In the genomic region with DNA sequence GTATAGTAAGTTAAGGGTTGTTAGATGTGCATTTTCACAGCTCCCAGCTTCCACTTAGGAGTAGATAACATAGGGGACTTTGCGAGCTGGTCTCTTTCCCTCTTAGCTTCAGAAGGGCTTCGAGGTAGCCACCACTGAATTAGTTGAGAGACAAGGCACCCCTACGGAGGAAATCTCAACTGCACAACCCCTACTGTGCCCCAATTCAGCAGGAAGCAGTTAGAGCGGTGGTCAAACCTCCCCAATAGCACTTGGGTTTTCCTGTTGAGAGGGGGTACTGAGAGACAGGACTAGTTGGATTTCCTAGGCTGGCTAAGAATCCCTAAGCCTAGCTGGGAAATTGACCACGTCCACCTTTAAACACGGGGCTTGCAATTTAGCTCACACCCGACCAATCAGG, we compare ENCODE assay signal across 9 cellular contexts. TPM values are rescaled to one million over a fixed set of nuclear protein-coding genes. Genes with fewer than 3 reads are reported as not detected.
A peak's percentile ranks its signal among the peaks of the same experiment; 100 is the strongest.
DNase-seq lines count a peak whose midpoint lies in the region; ATAC-seq and TF ChIP-seq lines count a peak whose summit lies in the region.
"Had no signal": no experiment of that assay in that cellular context is flagged by ENCODE, and none has a peak within 500 bp of the region (broad histone marks: within the 10 kb centered on the region; RNA-seq: fewer than 3 reads in every experiment).

No MANE protein-coding gene starts in this region.

- peak overlapping the region; percentile 91 for H2AFZ ChIP-seq in DND-41 (ENCODE audit: low read depth, low read length)
- no peak overlapping the region for H2AFZ ChIP-seq in PC-3 (ENCODE audit: low read length)
- no peak overlapping the region for H2AFZ ChIP-seq in trophoblast cell (ENCODE audit: insufficient read depth, low read length, poor library complexity)

- no peak overlapping the region for H3K14ac ChIP-seq in trophoblast cell (ENCODE audit: low read length)

- TF ChIP-seq POLR2A in lower leg skin (IDR thresholded peaks at IDR 0.05) = no peak

- H3K9ac ChIP-seq in DND-41 (ENCODE audit: low read depth, low read length) (peak overlapping the region; percentile 92), PC-3 (ENCODE audit: low read length) (peak overlapping the region; percentile 100), trophoblast cell (ENCODE audit: low read length) (no peak overlapping the region)

- no peaks in the 10 kb centered on the region for H3F3A ChIP-seq in PC-3 (ENCODE audit: low read length, unreplicated experiment)

- H3K4me1 ChIP-seq in DND-41 (ENCODE audit: insufficient read depth, low read length) (peaks cover 49% of the 10 kb centered on the region), PC-3 (ENCODE audit: insufficient read depth, low read length) (peaks cover 52% of the 10 kb centered on the region), trophoblast cell (ENCODE audit: control insufficient read depth in 1 of 2, insufficient read depth in 2 of 2, low read length in 2 of 2) (peaks cover 8 to 15% of the 10 kb centered on the region in 2 experiments)

- H3K36me3 ChIP-seq in DND-41 (ENCODE audit: insufficient read depth, low read length) = no peaks in the 10 kb centered on the region; the same call in 1 of the 2 replicates
- H3K36me3 ChIP-seq in PC-3 (ENCODE audit: low read depth, low read length) = no peaks in the 10 kb centered on the region
- no peaks in the 10 kb centered on the region for H3K36me3 ChIP-seq in trophoblast cell (ENCODE audit: control insufficient read depth in 1 of 2, insufficient read depth in 2 of 2, low read length in 2 of 2)

- no peak overlapping the region for H4K12ac ChIP-seq in trophoblast cell (ENCODE audit: low read depth, low read length)

- no peaks in the 10 kb centered on the region for H3K27me3 ChIP-seq in DND-41 (ENCODE audit: insufficient read depth, low read length, poor library complexity)
- H3K27me3 ChIP-seq in PC-3 (ENCODE audit: low read length) = no peaks in the 10 kb centered on the region
- H3K27me3 ChIP-seq in trophoblast cell (ENCODE audit: insufficient read depth, low read length) = no peaks in the 10 kb centered on the region

- H2BK5ac ChIP-seq in trophoblast cell (ENCODE audit: low read depth, low read length, poor library complexity) = no peak overlapping the region

- H2BK12ac ChIP-seq in trophoblast cell (ENCODE audit: low read length) = no peak overlapping the region

- H3K27ac ChIP-seq in DND-41 (ENCODE audit: low read length) (no peak overlapping the region), PC-3 (ENCODE audit: low read length) (0 out of 2 replicates have a peak overlapping the region, but pooled peaks have one; percentile 90), trophoblast cell (ENCODE audit: low read depth, low read length) (no peak overlapping the region)

- no TSS peak for BruUV-seq in PC-3 (replicated peaks; lab: Mats Ljungman, UMichigan)

- no peak overlapping the region for H3K23ac ChIP-seq in trophoblast cell (ENCODE audit: low read length)

- no peak for ATAC-seq in DND-41 (ENCODE audit: insufficient read depth, low read depth)
- ATAC-seq in PC-3 = no peak
- ATAC-seq in HG02938 (IDR thresholded peaks at IDR 0.05; ENCODE audit: unreplicated experiment) = no peak

- peaks cover 13% of the 10 kb centered on the region for H3K79me1 ChIP-seq in trophoblast cell (ENCODE audit: low read length)

- no peak overlapping the region for H4K8ac ChIP-seq in trophoblast cell (ENCODE audit: low read depth, low read length)

- no peak overlapping the region for H3K18ac ChIP-seq in trophoblast cell (ENCODE audit: low read length)

- no peaks in the 10 kb centered on the region for H3K9me3 ChIP-seq in DND-41 (ENCODE audit: insufficient read depth, low read length, severe bottlenecking)
- no peaks in the 10 kb centered on the region for H3K9me3 ChIP-seq in PC-3 (ENCODE audit: low read length)
- H3K9me3 ChIP-seq in trophoblast cell (ENCODE audit: insufficient read depth, low read depth, low read length) = no peaks in the 10 kb centered on the region

- TF ChIP-seq CTCF in DND-41 (IDR thresholded peaks at IDR 0.05; ENCODE audit: borderline replicate concordance, extremely low read depth, low read length, poor library complexity, severe bottlenecking) (no peak), PC-3 (conservative IDR thresholded peaks at IDR 0.05; ENCODE audit: low read depth, low read length) (no peak), epithelial cell of proximal tubule (conservative IDR thresholded peaks at IDR 0.05; ENCODE audit: low read depth, low read length) (no peak), lower leg skin (IDR thresholded peaks at IDR 0.05) (no peak)

- intact Hi-C loops in PC-3 (cut with micrococcal nuclease) (loop anchor here (5.0 kb wide), 1 partner anchor 949 kb away; no protein-coding TSS in a partner anchor), lower leg skin (cut with DNase I; ENCODE audit: low total_unique reads) (no loop called here)

- POLR2A ChIA-PET in PC-3 (lab: Charles Lee; ENCODE audit: unreplicated experiment) = interaction anchor here (0.5 to 0.6 kb wide), 2 partner anchors 103 to 539 kb away, joined by 3 to 4 read pairs; no protein-coding TSS in a partner anchor

- DNase-seq in DND-41 (no peak), PC-3 (no peak), epithelial cell of proximal tubule (ENCODE audit: low read depth) (no peak), trophoblast cell (no peak), lower leg skin (ENCODE audit: low spot score in 2 of 2) (no peak), AG08395 (ENCODE audit: low spot score) (no peak), MV-4-11 (lab: John Stamatoyannopoulos, UW) (no peak)
- DNase-seq: midbrain had no signal

- H3K79me2 ChIP-seq in DND-41 (ENCODE audit: insufficient read depth, low read length) (peaks cover 47% of the 10 kb centered on the region), PC-3 (ENCODE audit: low read length) (peaks cover 47% of the 10 kb centered on the region), trophoblast cell (ENCODE audit: control insufficient read depth, insufficient read depth, low read length, poor library complexity) (peaks cover 13% of the 10 kb centered on the region)

- H3K4me3 ChIP-seq in DND-41 (ENCODE audit: low read depth in 1 of 2, low read length in 2 of 2) (peak overlapping the region; percentile 77 to 85; a peak in 3 of 4 replicates), PC-3 (ENCODE audit: low read length) (peak overlapping the region; percentile 99), epithelial cell of proximal tubule (ENCODE audit: low read depth, low read length) (peak overlapping the region; percentile 96), trophoblast cell (ENCODE audit: low read depth, low read length) (no peak overlapping the region), lower leg skin (ENCODE audit: low read depth, poor library complexity, severe bottlenecking) (no peak overlapping the region)

- no peak overlapping the region for H3K4ac ChIP-seq in trophoblast cell (ENCODE audit: low read depth, low read length)

- peaks cover 10% of the 10 kb centered on the region; the same call in 1 of the 2 replicates for H4K20me1 ChIP-seq in DND-41 (ENCODE audit: insufficient read depth, low read length)
- H4K20me1 ChIP-seq in PC-3 (ENCODE audit: low read length) = no peaks in the 10 kb centered on the region; the same call in 1 of the 2 replicates

- no peak overlapping the region for H2BK120ac ChIP-seq in trophoblast cell (ENCODE audit: insufficient read depth, low read length, poor library complexity)

- WGBS in trophoblast cell (ENCODE audit: extremely low coverage, insufficient coverage, insufficient read length) = no CpG with 5 or more reads among the region's 7 CpGs
- WGBS in lower leg skin, 2 donors = 91 to 95% methylated on average over 7 of the region's 7 CpGs

- H2AK5ac ChIP-seq in trophoblast cell (ENCODE audit: low read length) = no peak overlapping the region

- no peak overlapping the region for H4K91ac ChIP-seq in trophoblast cell (ENCODE audit: low read depth, low read length)

- H3K4me2 ChIP-seq in DND-41 (ENCODE audit: insufficient read depth, low read length) = peak overlapping the region; percentile 79
- peak overlapping the region; percentile 100 for H3K4me2 ChIP-seq in PC-3 (ENCODE audit: low read length)
- peak overlapping the region; percentile 86 for H3K4me2 ChIP-seq in trophoblast cell (ENCODE audit: low read length)

- no peaks in the 10 kb centered on the region for H3K9me2 ChIP-seq in PC-3 (replicated peaks; ENCODE audit: low read length)

- CTCF ChIA-PET in PC-3 (lab: Charles Lee) = no interaction called here

RNA-seq across cellular contexts. Expression of a gene that starts 1.1 kb away (rescaled TPM):
- 11.5 and 11.7 TPM in 2 replicates for total RNA-seq in PC-3 (2014; rRNA removed)
- total RNA-seq in epithelial cell of proximal tubule = 24.6 and 25.4 TPM in 2 replicates
- 41.0 and 43.0 TPM in 2 replicates for polyA plus RNA-seq in trophoblast cell (2013)
- 10 to 100 TPM; 24.8 to 44.1 (median 39.3) TPM for total RNA-seq in lower leg skin

Comparison
In these comparisons a context has a peak if more than half of its experiments do, and no peak if none do; other contexts are left out.
1. H3K4me3 ChIP-seq: peak in DND-41 (2 of 2), PC-3 (single experiment) and epithelial cell of proximal tubule (single experiment); none in trophoblast cell (single experiment) and lower leg skin (single experiment).
2. Peak in every context shown above with its lines, with median percentiles within 50 percentile points of each other: H3K4me2 ChIP-seq.